In the genomic region with DNA sequence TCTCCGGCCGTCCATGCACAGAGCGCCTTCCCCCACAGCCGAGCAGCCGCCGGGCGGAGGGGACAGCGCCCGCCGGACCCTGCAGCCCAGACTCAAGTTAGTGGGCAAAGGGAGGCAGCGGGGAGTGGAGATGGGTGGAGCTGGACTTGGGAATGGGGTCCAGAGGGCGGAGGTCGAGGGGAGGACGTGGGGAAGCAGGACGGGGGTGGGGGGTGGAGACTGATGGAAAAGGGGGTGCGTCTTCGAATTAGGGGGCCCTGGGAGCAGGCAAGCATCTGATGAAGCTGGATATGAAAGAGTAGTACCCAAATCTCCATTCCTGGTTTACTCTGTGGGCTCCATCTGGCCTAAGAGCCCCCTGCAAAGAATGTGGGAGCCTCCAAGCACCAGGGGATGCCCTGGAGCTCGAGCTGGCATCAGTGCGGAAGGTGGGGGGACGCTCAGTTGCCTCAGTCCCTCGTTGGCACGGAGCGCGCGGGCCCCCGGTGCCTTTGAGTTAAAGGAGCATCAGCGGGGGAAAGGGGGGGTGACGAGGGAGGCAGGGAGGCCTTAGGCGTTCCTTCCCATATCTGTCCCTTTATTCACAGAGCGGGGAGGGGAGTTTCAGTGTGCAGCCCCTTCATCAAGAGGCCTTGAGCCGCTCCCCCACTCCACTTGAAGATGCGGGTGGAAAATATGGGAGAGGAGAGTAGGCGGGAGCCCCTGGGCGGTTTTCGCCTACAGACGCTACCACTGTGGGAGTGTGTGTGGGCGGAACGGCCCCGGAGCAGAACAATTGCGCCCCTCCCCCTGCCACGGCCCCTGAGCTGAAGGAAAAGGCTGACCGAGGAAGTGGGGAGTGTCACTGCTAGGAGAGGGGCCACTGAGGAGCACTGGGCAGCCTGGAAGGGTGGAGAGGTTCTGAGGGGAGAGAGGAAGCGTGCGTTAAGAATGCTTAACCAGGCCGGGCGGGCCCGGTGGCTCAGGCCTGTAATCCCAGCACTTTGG, we compare ENCODE assay signal across 1 cellular context.
TF ChIP-seq lines count a peak whose summit lies in the region.

No MANE protein-coding gene starts in this region.

TF ChIP-seq in IMR-90, 13 proteins besides CTCF, POLR2A, EP300 and RAD21:
- TF ChIP-seq MXI1 (IDR thresholded peaks at IDR 0.05; ENCODE audit: borderline replicate concordance, low read depth, low read length), result no peak; the same call in 1 of the 2 replicates
- 0 out of 2 replicates have a peak, but pooled peaks have one; percentile 15 for TF ChIP-seq MAZ (IDR thresholded peaks at IDR 0.05; ENCODE audit: borderline replicate concordance, low read depth, low read length)
